40 cellular contexts compared by ENCODE assay signal in genomic region chr1:247924868-247925267, GRCh38. TPM values are rescaled to one million over a fixed set of nuclear protein-coding genes. Genes with fewer than 3 reads are reported as not detected.
"Had no signal": no experiment of that assay in that cellular context is flagged by ENCODE, and none has a peak within 500 bp of the region (broad histone marks: within the 10 kb centered on the region; RNA-seq: fewer than 3 reads in every experiment).

Gene OR2AJ1, plus strand, starts transcription at chr1:247924889. Its CDS starts 8,880 bp downstream, at chr1:247933769.

- DNase-seq: activated CD4-positive, alpha-beta memory T cell treated with anti-CD3 and anti-CD28 coated beads, Interleukin-2, amount 10 ng/mL, durations not matched to agents 7 days and 5 days; activated CD4-positive, alpha-beta T cell treated with anti-CD3 and anti-CD28 coated beads for 1 hour; activated CD4-positive, alpha-beta T cell treated with anti-CD3 and anti-CD28 coated beads for 48 hours; activated CD4-positive, CD25-positive, alpha-beta regulatory T cell; activated effector memory CD4-positive, alpha-beta T cell treated with anti-CD3 and anti-CD28 coated beads, Interleukin-2, amount 50 U/mL, for 16 hours; activated naive CD4-positive, alpha-beta T cell; activated naive CD4-positive, alpha-beta T cell treated with anti-CD3 and anti-CD28 coated beads, Interleukin-2, amount 50 U/mL, for 16 hours; activated naive CD8-positive, alpha-beta T cell treated with anti-CD3 and anti-CD28 coated beads for 36 hours; activated T-cell treated with anti-CD3 and anti-CD28 coated beads, Interleukin-2, amount 50 U/mL, for 1 hour; activated T-cell treated with anti-CD3 and anti-CD28 coated beads, Interleukin-2, amount 50 U/mL, for 72 hours; amniotic stem cell; aorta; brain microvascular endothelial cell; central memory CD4-positive, alpha-beta T cell; MM.1S; MV-4-11; NCI-H1092; NCI-H1436 treated with DMSO at 0.1 percent for 48 hours; NCI-H1694 treated with DMSO at 0.1 percent for 48 hours; NCI-H2029; NCI-H2107; NCI-H2171; NCI-H510A; NCI-H526; NCI-H748 treated with DMSO at 0.1 percent for 48 hours; NK-92 treated with Interleukin-12 subunit alpha and Interleukin-12 subunit beta, amount 100 ng/mL, for 24 hours; PC-3; Peyer's patch; SIG-M5; SW 1271; T-helper 1 cell; T1000; WERI-Rb-1 had no signal

- H3K4me1 ChIP-seq: Peyer's patch had no signal

- H3K9me3 Mint-ChIP-seq: activated CD4-positive, alpha-beta memory T cell treated with anti-CD3 and anti-CD28 coated beads, Interleukin-2, amount 10 ng/mL, durations not matched to agents 7 days and 5 days; activated naive CD8-positive, alpha-beta T cell treated with anti-CD3 and anti-CD28 coated beads for 36 hours; activated T-cell treated with anti-CD3 and anti-CD28 coated beads, Interleukin-2, amount 50 U/mL, for 72 hours; activated T-helper 17 cell treated with anti-CD3 and anti-CD28 coated beads, Interleukin-2, amount 50 U/mL, for 72 hours had no signal

- ATAC-seq: activated T-cell treated with anti-CD3 and anti-CD28 coated beads, Interleukin-2, amount 50 U/mL, for 72 hours; activated T-helper 17 cell treated with anti-CD3 and anti-CD28 coated beads, Interleukin-2, amount 50 U/mL, for 72 hours; PC-3; Right ventricle myocardium inferior had no signal

- H3K4me3 ChIP-seq: Peyer's patch had no signal

- H3K27me3 Mint-ChIP-seq: activated CD4-positive, alpha-beta memory T cell treated with anti-CD3 and anti-CD28 coated beads, Interleukin-2, amount 10 ng/mL, durations not matched to agents 7 days and 5 days had no signal

- H3K4me1 Mint-ChIP-seq: activated CD4-positive, alpha-beta memory T cell treated with anti-CD3 and anti-CD28 coated beads, Interleukin-2, amount 10 ng/mL, durations not matched to agents 7 days and 5 days; activated naive CD8-positive, alpha-beta T cell treated with anti-CD3 and anti-CD28 coated beads for 36 hours; activated T-helper 17 cell treated with anti-CD3 and anti-CD28 coated beads, Interleukin-2, amount 50 U/mL, for 72 hours had no signal

- H3K4me3 Mint-ChIP-seq: activated CD4-positive, alpha-beta memory T cell treated with anti-CD3 and anti-CD28 coated beads, Interleukin-2, amount 10 ng/mL, durations not matched to agents 7 days and 5 days; activated naive CD8-positive, alpha-beta T cell treated with anti-CD3 and anti-CD28 coated beads for 36 hours; activated T-cell treated with anti-CD3 and anti-CD28 coated beads, Interleukin-2, amount 50 U/mL, for 72 hours; activated T-helper 17 cell treated with anti-CD3 and anti-CD28 coated beads, Interleukin-2, amount 50 U/mL, for 72 hours had no signal

- H3K27me3 ChIP-seq: brain microvascular endothelial cell, Peyer's patch had no signal

- H3K36me3 Mint-ChIP-seq: activated naive CD8-positive, alpha-beta T cell treated with anti-CD3 and anti-CD28 coated beads for 36 hours had no signal

- H3K27ac Mint-ChIP-seq: activated CD4-positive, alpha-beta memory T cell treated with anti-CD3 and anti-CD28 coated beads, Interleukin-2, amount 10 ng/mL, durations not matched to agents 7 days and 5 days; activated naive CD8-positive, alpha-beta T cell treated with anti-CD3 and anti-CD28 coated beads for 36 hours; activated T-cell treated with anti-CD3 and anti-CD28 coated beads, Interleukin-2, amount 50 U/mL, for 72 hours; activated T-helper 17 cell treated with anti-CD3 and anti-CD28 coated beads, Interleukin-2, amount 50 U/mL, for 72 hours had no signal

- H3K9me3 ChIP-seq: Peyer's patch had no signal

- H3K27ac ChIP-seq: brain microvascular endothelial cell, Peyer's patch, RWPE1, WERI-Rb-1 had no signal

- H3K36me3 ChIP-seq: brain microvascular endothelial cell, Peyer's patch, WERI-Rb-1 had no signal

RNA-seq across cellular contexts. Expression of gene OR2AJ1, which starts in this region (rescaled TPM):
- total RNA-seq: activated CD4-positive, alpha-beta memory T cell treated with anti-CD3 and anti-CD28 coated beads, Interleukin-2, amount 10 ng/mL, durations not matched to agents 7 days and 5 days; activated CD8-positive, alpha-beta memory T cell treated with anti-CD3 and anti-CD28 coated beads for 36 hours; activated naive CD8-positive, alpha-beta T cell treated with anti-CD3 and anti-CD28 coated beads for 36 hours; activated T-cell treated with anti-CD3 and anti-CD28 coated beads, Interleukin-2, amount 50 U/mL, for 72 hours; activated T-helper 17 cell treated with anti-CD3 and anti-CD28 coated beads, Interleukin-2, amount 50 U/mL, for 72 hours; aorta; LHCN-M2; PC-3; Peyer's patch; Right ventricle myocardium inferior; SK-MEL-5; T-helper 2 cell treated with Interferon-gamma antibody and Interleukin-4, amounts not matched to agents 100 ng/mL and 5 ng/mL, for 36 hours had no signal
- polyA plus RNA-seq: aorta had no signal
